In genomic region chr11:73520358-73521061, GRCh38 we compare ENCODE assay signal across 12 cellular contexts.
DNase-seq lines count a peak whose midpoint lies in the region; ATAC-seq and TF ChIP-seq lines count a peak whose summit lies in the region.
"Had no signal": no experiment of that assay in that cellular context is flagged by ENCODE, and none has a peak within 500 bp of the region (broad histone marks: within the 10 kb centered on the region; RNA-seq: fewer than 3 reads in every experiment).

No MANE protein-coding gene starts in this region.

- no peaks in the 10 kb centered on the region for H3K27me3 Mint-ChIP-seq in activated naive CD4-positive, alpha-beta T cell treated with anti-CD3 and anti-CD28 coated beads, Interleukin-2, amount 10 ng/mL, durations not matched to agents 7 days and 5 days
- no peaks in the 10 kb centered on the region for H3K27me3 Mint-ChIP-seq in stimulated activated naive CD8-positive, alpha-beta T cell treated with anti-CD3 and anti-CD28 coated beads, Interleukin-15, amount 100 ng/mL, for 72 hours

- H3K27ac ChIP-seq in body of pancreas (no peak overlapping the region), ascending aorta (no peak overlapping the region)
- H3K27ac ChIP-seq: right lobe of liver had no signal

- H3K4me1 ChIP-seq in adipocyte (ENCODE audit: control insufficient read depth, insufficient read depth, low read length) (peaks cover 9% of the 10 kb centered on the region), body of pancreas (no peaks in the 10 kb centered on the region), ascending aorta (no peaks in the 10 kb centered on the region), HAP-1 (peaks cover 23% of the 10 kb centered on the region)
- H3K4me1 ChIP-seq: right lobe of liver had no signal

- intact Hi-C loops in body of pancreas (cut with DNase I), result no loop called here
- intact Hi-C loops in ascending aorta (cut with DNase I), result no loop called here

- peak; percentile 72 for ATAC-seq in stimulated activated naive CD8-positive, alpha-beta T cell treated with anti-CD3 and anti-CD28 coated beads, Interleukin-15, amount 100 ng/mL, for 72 hours
- ATAC-seq in body of pancreas, result no peak
- ATAC-seq: right lobe of liver had no signal

- H3K27ac Mint-ChIP-seq in activated naive CD4-positive, alpha-beta T cell treated with anti-CD3 and anti-CD28 coated beads, Interleukin-2, amount 10 ng/mL, durations not matched to agents 7 days and 5 days, result peak overlapping the region; percentile 73
- peak overlapping the region; percentile 79 to 93 for H3K27ac Mint-ChIP-seq in stimulated activated naive CD8-positive, alpha-beta T cell treated with anti-CD3 and anti-CD28 coated beads, Interleukin-15, amount 100 ng/mL, for 72 hours

- H3K36me3 Mint-ChIP-seq in activated naive CD4-positive, alpha-beta T cell treated with anti-CD3 and anti-CD28 coated beads, Interleukin-2, amount 10 ng/mL, durations not matched to agents 7 days and 5 days, result no peaks in the 10 kb centered on the region

- no peak for DNase-seq in activated naive CD4-positive, alpha-beta T cell treated with anti-CD3 and anti-CD28 coated beads, Interleukin-2, amount 10 ng/mL, durations not matched to agents 7 days and 5 days
- DNase-seq in activated naive CD4-positive, alpha-beta T cell treated with Interleukin-2 at 50 U/mL for 16 hours, result no peak
- DNase-seq in NCI-H1694 (lab: John Stamatoyannopoulos, UW) (peak; percentile 71), adipocyte (ENCODE audit: low read depth) (peak; percentile 26), body of pancreas (no peak), ascending aorta (ENCODE audit: low spot score in 2 of 2) (no peak), HAP-1 (ENCODE audit: low spot score in 2 of 2) (no peak)
- no peak for DNase-seq in stimulated activated naive CD8-positive, alpha-beta T cell treated with anti-CD3 and anti-CD28 coated beads, Interleukin-15, amount 100 ng/mL, for 72 hours
- DNase-seq: AML-193, dorsolateral prefrontal cortex, HFFc6, right lobe of liver had no signal

- in situ Hi-C loops in HAP-1 (cut with MboI; ENCODE audit: low sequenced_read_pairs), result no loop called here

- H3K4me3 ChIP-seq in adipocyte (ENCODE audit: low read length) (no peak overlapping the region), body of pancreas (no peak overlapping the region), ascending aorta (no peak overlapping the region), HAP-1 (no peak overlapping the region)
- H3K4me3 ChIP-seq: dorsolateral prefrontal cortex, right lobe of liver had no signal

- H3K4me3 Mint-ChIP-seq in activated naive CD4-positive, alpha-beta T cell treated with anti-CD3 and anti-CD28 coated beads, Interleukin-2, amount 10 ng/mL, durations not matched to agents 7 days and 5 days, result no peak overlapping the region
- H3K4me3 Mint-ChIP-seq in stimulated activated naive CD8-positive, alpha-beta T cell treated with anti-CD3 and anti-CD28 coated beads, Interleukin-15, amount 100 ng/mL, for 72 hours, result peak overlapping the region; percentile 41 to 78
- H3K4me3 Mint-ChIP-seq: HFFc6 had no signal

- H3K36me3 ChIP-seq in adipocyte (ENCODE audit: control insufficient read depth, insufficient read depth, low read length, severe bottlenecking) (no peaks in the 10 kb centered on the region), body of pancreas (replicated peaks in 1 of 2; ENCODE audit: insufficient read depth in 1 of 2, low read depth in 2 of 2) (no peaks in the 10 kb centered on the region), ascending aorta (no peaks in the 10 kb centered on the region), HAP-1 (replicated peaks) (no peaks in the 10 kb centered on the region)
- H3K36me3 ChIP-seq: right lobe of liver had no signal

- WGBS in body of pancreas, 2 donors, result 47 to 54% methylated on average over 2 of the region's 2 CpGs

- H3K27me3 ChIP-seq in adipocyte (replicated peaks; ENCODE audit: control insufficient read depth, insufficient read depth, low read length), result no peaks in the 10 kb centered on the region
- H3K27me3 ChIP-seq in body of pancreas, result no peaks in the 10 kb centered on the region
- H3K27me3 ChIP-seq in ascending aorta, result no peaks in the 10 kb centered on the region
- no peaks in the 10 kb centered on the region for H3K27me3 ChIP-seq in HAP-1 (ENCODE audit: low read depth)
- H3K27me3 ChIP-seq: dorsolateral prefrontal cortex, right lobe of liver had no signal

- TF ChIP-seq CTCF in body of pancreas (IDR thresholded peaks at IDR 0.05), result no peak
- no peak for TF ChIP-seq CTCF in ascending aorta (IDR thresholded peaks at IDR 0.05)

- peaks cover 25% of the 10 kb centered on the region for H3K4me1 Mint-ChIP-seq in activated naive CD4-positive, alpha-beta T cell treated with anti-CD3 and anti-CD28 coated beads, Interleukin-2, amount 10 ng/mL, durations not matched to agents 7 days and 5 days
- H3K4me1 Mint-ChIP-seq in stimulated activated naive CD8-positive, alpha-beta T cell treated with anti-CD3 and anti-CD28 coated beads, Interleukin-15, amount 100 ng/mL, for 72 hours, result peaks cover 44% of the 10 kb centered on the region

- no peaks in the 10 kb centered on the region for H3K9me3 Mint-ChIP-seq in activated naive CD4-positive, alpha-beta T cell treated with anti-CD3 and anti-CD28 coated beads, Interleukin-2, amount 10 ng/mL, durations not matched to agents 7 days and 5 days
- H3K9me3 Mint-ChIP-seq in stimulated activated naive CD8-positive, alpha-beta T cell treated with anti-CD3 and anti-CD28 coated beads, Interleukin-15, amount 100 ng/mL, for 72 hours, result peaks cover 4 to 6% of the 10 kb centered on the region in 2 donors
- H3K9me3 Mint-ChIP-seq: HFFc6 had no signal

- CTCF ChIA-PET in activated naive CD4-positive, alpha-beta T cell treated with anti-CD3 and anti-CD28 coated beads, Interleukin-2, amount 10 ng/mL, durations not matched to agents 7 days and 5 days (lab: Charles Lee), result interaction anchor here (0.6 to 1.2 kb wide), 3 partner anchors 42 to 1434 kb away, joined by 3 to 4 read pairs (median 3); no protein-coding TSS in a partner anchor

- TF ChIP-seq POLR2A in body of pancreas (IDR thresholded peaks at IDR 0.05), result no peak

- H3K9me3 ChIP-seq in adipocyte (ENCODE audit: control insufficient read depth, low read length) (no peaks in the 10 kb centered on the region), body of pancreas (no peaks in the 10 kb centered on the region), ascending aorta (no peaks in the 10 kb centered on the region), HAP-1 (no peaks in the 10 kb centered on the region)
- H3K9me3 ChIP-seq: right lobe of liver had no signal

- H3K9ac ChIP-seq in adipocyte (ENCODE audit: low read length), result no peak overlapping the region

Comparison
In these comparisons a context has a peak if more than half of its experiments do, and no peak if none do; other contexts are left out.
1. DNase-seq: peak in NCI-H1694 (single experiment) and adipocyte (single experiment); none in activated naive CD4-positive, alpha-beta T cell treated with anti-CD3 and anti-CD28 coated beads, Interleukin-2, amount 10 ng/mL, durations not matched to agents 7 days and 5 days (single experiment), activated naive CD4-positive, alpha-beta T cell treated with Interleukin-2 at 50 U/mL for 16 hours (single experiment), stimulated activated naive CD8-positive, alpha-beta T cell treated with anti-CD3 and anti-CD28 coated beads, Interleukin-15, amount 100 ng/mL, for 72 hours (0 of 2), body of pancreas (0 of 4), ascending aorta (0 of 2) and HAP-1 (0 of 2).